ENCODE assay signal across 3 cellular contexts in the genomic region with DNA sequence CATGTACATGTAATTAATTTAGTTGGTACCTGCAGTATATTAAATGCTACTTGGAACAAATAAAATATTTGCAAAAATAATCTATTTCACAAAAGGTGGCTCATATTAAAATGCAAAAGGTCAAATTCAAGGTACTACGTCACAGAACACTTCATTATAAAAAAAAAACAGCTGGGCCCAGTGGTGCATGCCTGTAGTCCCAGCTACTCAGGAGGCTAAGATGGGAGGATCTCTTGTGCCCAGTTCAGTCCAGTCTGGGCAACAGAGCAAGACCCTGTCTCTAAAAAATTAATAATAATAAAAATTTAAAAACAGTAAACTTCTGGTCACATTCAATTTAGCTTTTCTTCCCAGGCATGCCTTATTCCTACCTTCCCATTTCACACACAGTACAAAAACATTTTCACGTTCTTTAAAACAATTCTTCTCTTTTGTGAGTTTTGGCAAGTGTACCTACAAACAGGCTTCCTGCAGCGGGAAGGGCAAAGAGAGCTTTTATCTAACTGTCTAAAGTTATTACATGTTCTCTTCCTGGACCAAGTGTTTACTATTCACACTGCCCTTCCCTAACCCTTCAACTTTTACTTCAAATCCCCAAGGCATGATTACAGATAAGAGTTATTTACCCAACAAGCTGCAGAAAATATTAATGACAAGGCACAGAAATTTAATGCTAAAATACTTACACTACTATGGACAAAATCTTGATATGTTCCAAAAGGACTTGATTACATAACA.
TF ChIP-seq lines count a peak whose summit lies in the region.

No MANE protein-coding gene starts in this region.

TF ChIP-seq in HEK293, 187 proteins besides CTCF, POLR2A, EP300 and RAD21:
- no peak for TF ChIP-seq ZSCAN18 (tag by site-specific recombination; IDR thresholded peaks at IDR 0.05)
- TF ChIP-seq GLI4 (tag by site-specific recombination; IDR thresholded peaks at IDR 0.05), result no peak
- TF ChIP-seq ZNF18 (tag by site-specific recombination; IDR thresholded peaks at IDR 0.05), result peak; percentile 52; the same call in 1 of the 2 replicates
- peak; percentile 64; the same call in 1 of the 2 replicates for TF ChIP-seq PRDM6 (tag by site-specific recombination; IDR thresholded peaks at IDR 0.05)

TF ChIP-seq in endothelial cell of umbilical vein, 7 proteins besides CTCF, POLR2A, EP300 and RAD21 (continued from another document):
- no peak for TF ChIP-seq EZH2 (IDR thresholded peaks at IDR 0.05; ENCODE audit: borderline replicate concordance, low read depth, low read length, severe bottlenecking)
- TF ChIP-seq JUN (IDR thresholded peaks at IDR 0.05; ENCODE audit: borderline replicate concordance, insufficient read depth, insufficient read length, low read depth), result no peak
- TF ChIP-seq, protein P1, sequence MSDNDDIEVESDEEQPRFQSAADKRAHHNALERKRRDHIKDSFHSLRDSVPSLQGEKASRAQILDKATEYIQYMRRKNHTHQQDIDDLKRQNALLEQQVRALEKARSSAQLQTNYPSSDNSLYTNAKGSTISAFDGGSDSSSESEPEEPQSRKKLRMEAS (IDR thresholded peaks at IDR 0.05; ENCODE audit: insufficient read depth, insufficient read length), result no peak
TF ChIP-seq in endothelial cell of umbilical vein: peak in this region for 0.

TF ChIP-seq in liver, 16 proteins besides CTCF, POLR2A, EP300 and RAD21 (continued from another document):
- no peak for TF ChIP-seq ZBTB33 (IDR thresholded peaks at IDR 0.05)
- TF ChIP-seq HNF4A (conservative IDR thresholded peaks at IDR 0.05), result peak in 1 of 2 donors; percentile 5
- TF ChIP-seq FOXA1 (IDR thresholded peaks at IDR 0.05), result no peak
- TF ChIP-seq, protein P2, sequence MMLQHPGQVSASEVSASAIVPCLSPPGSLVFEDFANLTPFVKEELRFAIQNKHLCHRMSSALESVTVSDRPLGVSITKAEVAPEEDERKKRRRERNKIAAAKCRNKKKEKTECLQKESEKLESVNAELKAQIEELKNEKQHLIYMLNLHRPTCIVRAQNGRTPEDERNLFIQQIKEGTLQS (IDR thresholded peaks at IDR 0.05), result no peak
- no peak for TF ChIP-seq YY1 (IDR thresholded peaks at IDR 0.05)
- TF ChIP-seq JUND (IDR thresholded peaks at IDR 0.05), result no peak
- no peak for TF ChIP-seq TAF1 (conservative IDR thresholded peaks at IDR 0.05)
- no peak for TF ChIP-seq FOXA2 (IDR thresholded peaks at IDR 0.05)
- TF ChIP-seq EGR1 (IDR thresholded peaks at IDR 0.05; ENCODE audit: low read depth in 2 of 2), result no peak
- no peak for TF ChIP-seq GABPA (IDR thresholded peaks at IDR 0.05 in 1 of 2, conservative IDR thresholded peaks at IDR 0.05 in 1 of 2)
- peak; percentile 31 for TF ChIP-seq NR2F2 (IDR thresholded peaks at IDR 0.05)
- TF ChIP-seq REST (IDR thresholded peaks at IDR 0.05), result no peak
- peak; percentile 22 for TF ChIP-seq SP1 (IDR thresholded peaks at IDR 0.05)
- no peak for TF ChIP-seq HNF4G (IDR thresholded peaks at IDR 0.05)
